Comparison of ENCODE assay signal across 10 cellular contexts in the genomic region with DNA sequence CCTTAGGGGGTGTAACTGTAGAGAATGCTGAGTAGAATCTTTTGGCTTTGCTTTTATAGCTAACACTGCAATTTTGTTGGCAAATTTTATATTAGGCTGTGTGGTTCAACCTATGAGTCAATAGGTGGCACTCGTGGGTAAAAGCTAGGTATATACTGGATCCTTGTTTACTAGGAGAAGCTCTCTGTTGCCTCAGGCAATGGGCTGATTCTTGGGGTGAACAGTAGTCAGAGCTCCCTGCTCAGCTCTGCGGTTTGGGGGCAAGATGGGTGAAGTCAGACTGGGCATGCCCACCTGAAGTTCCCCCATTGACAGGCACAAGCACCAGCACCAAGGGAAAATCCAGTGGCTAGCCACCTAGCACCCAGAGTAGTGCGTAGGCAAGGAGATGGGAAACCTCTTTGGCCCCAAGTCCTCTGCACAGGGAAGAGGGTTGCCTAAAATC.
DNase-seq lines count a peak whose midpoint lies in the region; ATAC-seq and TF ChIP-seq lines count a peak whose summit lies in the region.
"Had no signal": no experiment of that assay in that cellular context is flagged by ENCODE, and none has a peak within 500 bp of the region (broad histone marks: within the 10 kb centered on the region; RNA-seq: fewer than 3 reads in every experiment).

No MANE protein-coding gene starts in this region.

- H3K4me1 Mint-ChIP-seq in brain: no peaks in the 10 kb centered on the region
- H3K4me1 Mint-ChIP-seq: activated B cell treated with CpG ODN at 0.5 μM for 24 hours; CD4-positive, CD25-positive, alpha-beta regulatory T cell had no signal

- peaks cover 35% of the 10 kb centered on the region for H3K9me3 ChIP-seq in left ventricle myocardium inferior (replicated peaks)

- no peaks in the 10 kb centered on the region for H4K20me1 ChIP-seq in KMS-11 (ENCODE audit: insufficient read depth)

- no peak overlapping the region for H3K27ac Mint-ChIP-seq in brain
- H3K27ac Mint-ChIP-seq: activated B cell treated with CpG ODN at 0.5 μM for 24 hours; CD4-positive, CD25-positive, alpha-beta regulatory T cell had no signal

- H3K36me3 ChIP-seq in left ventricle myocardium inferior: no peaks in the 10 kb centered on the region
- H3K36me3 ChIP-seq in KMS-11 (ENCODE audit: insufficient read depth): no peaks in the 10 kb centered on the region

- H2AFZ ChIP-seq in KMS-11 (ENCODE audit: low read depth): peak overlapping the region; percentile 8; the same call in 1 of the 2 replicates

- ATAC-seq in left ventricle myocardium superior (no peak), left cardiac atrium (no peak)

- no peaks in the 10 kb centered on the region for H3K79me2 ChIP-seq in KMS-11 (ENCODE audit: insufficient read depth, low read depth)

- peak; percentile 14 for TF ChIP-seq CTCF in left ventricle myocardium inferior (IDR thresholded peaks at IDR 0.05; ENCODE audit: borderline replicate concordance)
- TF ChIP-seq CTCF in KMS-11 (conservative IDR thresholded peaks at IDR 0.05; ENCODE audit: low read depth, low read length): peak; percentile 73
- TF ChIP-seq CTCF in brain (conservative IDR thresholded peaks at IDR 0.05): peak; percentile 38 to 56
- no peak for TF ChIP-seq CTCF in foreskin fibroblast (IDR thresholded peaks at IDR 0.05; ENCODE audit: low read depth, low read length)

- H3K36me3 Mint-ChIP-seq in brain: no peaks in the 10 kb centered on the region
- H3K36me3 Mint-ChIP-seq: CD4-positive, CD25-positive, alpha-beta regulatory T cell had no signal

- H3K4me3 Mint-ChIP-seq in brain: no peak overlapping the region
- H3K4me3 Mint-ChIP-seq: activated B cell treated with CpG ODN at 0.5 μM for 24 hours; CD4-positive, CD25-positive, alpha-beta regulatory T cell had no signal

- H3K9me3 Mint-ChIP-seq in brain: peaks cover 2 to 23% (median 10%) of the 10 kb centered on the region in 5 experiments

- H3K27me3 ChIP-seq in left ventricle myocardium inferior (ENCODE audit: low read depth) (no peaks in the 10 kb centered on the region), KMS-11 (ENCODE audit: insufficient read depth, low read depth) (no peaks in the 10 kb centered on the region)

- H3K4me1 ChIP-seq in left ventricle myocardium inferior: no peaks in the 10 kb centered on the region
- H3K4me1 ChIP-seq in KMS-11 (ENCODE audit: low read depth, poor library complexity, severe bottlenecking): no peaks in the 10 kb centered on the region

- DNase-seq in left ventricle myocardium inferior (no peak), left ventricle myocardium superior (no peak), foreskin fibroblast (no peak), left cardiac atrium (no peak), GDM1 (lab: John Stamatoyannopoulos, UW) (no peak)
- no peak for DNase-seq in activated T-cell treated with anti-CD3 and anti-CD28 coated beads, Interleukin-2, amount 50 U/mL, for 48 hours
- DNase-seq: activated B cell treated with CpG ODN at 0.5 μM for 24 hours; CD4-positive, CD25-positive, alpha-beta regulatory T cell had no signal

- H3K27ac ChIP-seq in left ventricle myocardium inferior (replicated peaks) (no peak overlapping the region), KMS-11 (no peak overlapping the region)

- H3K4me3 ChIP-seq in left ventricle myocardium inferior (no peak overlapping the region), KMS-11 (IDR thresholded peaks at IDR 0.05; ENCODE audit: insufficient read depth, low read depth, low read length) (no peak overlapping the region), foreskin fibroblast (ENCODE audit: low read depth in 1 of 2, low read length in 2 of 2) (no peak overlapping the region)

- intact Hi-C loops in left ventricle myocardium inferior (cut with micrococcal nuclease) (no loop called here), left ventricle myocardium superior (cut with micrococcal nuclease) (no loop called here), left cardiac atrium (cut with DNase I) (no loop called here)

- H3K4me2 ChIP-seq in KMS-11: no peak overlapping the region

- no peaks in the 10 kb centered on the region for H3K27me3 Mint-ChIP-seq in brain
- H3K27me3 Mint-ChIP-seq: activated B cell treated with CpG ODN at 0.5 μM for 24 hours; CD4-positive, CD25-positive, alpha-beta regulatory T cell had no signal

- no peak overlapping the region for H3K9ac ChIP-seq in KMS-11
